8 cellular contexts compared by ENCODE assay signal in the genomic region with DNA sequence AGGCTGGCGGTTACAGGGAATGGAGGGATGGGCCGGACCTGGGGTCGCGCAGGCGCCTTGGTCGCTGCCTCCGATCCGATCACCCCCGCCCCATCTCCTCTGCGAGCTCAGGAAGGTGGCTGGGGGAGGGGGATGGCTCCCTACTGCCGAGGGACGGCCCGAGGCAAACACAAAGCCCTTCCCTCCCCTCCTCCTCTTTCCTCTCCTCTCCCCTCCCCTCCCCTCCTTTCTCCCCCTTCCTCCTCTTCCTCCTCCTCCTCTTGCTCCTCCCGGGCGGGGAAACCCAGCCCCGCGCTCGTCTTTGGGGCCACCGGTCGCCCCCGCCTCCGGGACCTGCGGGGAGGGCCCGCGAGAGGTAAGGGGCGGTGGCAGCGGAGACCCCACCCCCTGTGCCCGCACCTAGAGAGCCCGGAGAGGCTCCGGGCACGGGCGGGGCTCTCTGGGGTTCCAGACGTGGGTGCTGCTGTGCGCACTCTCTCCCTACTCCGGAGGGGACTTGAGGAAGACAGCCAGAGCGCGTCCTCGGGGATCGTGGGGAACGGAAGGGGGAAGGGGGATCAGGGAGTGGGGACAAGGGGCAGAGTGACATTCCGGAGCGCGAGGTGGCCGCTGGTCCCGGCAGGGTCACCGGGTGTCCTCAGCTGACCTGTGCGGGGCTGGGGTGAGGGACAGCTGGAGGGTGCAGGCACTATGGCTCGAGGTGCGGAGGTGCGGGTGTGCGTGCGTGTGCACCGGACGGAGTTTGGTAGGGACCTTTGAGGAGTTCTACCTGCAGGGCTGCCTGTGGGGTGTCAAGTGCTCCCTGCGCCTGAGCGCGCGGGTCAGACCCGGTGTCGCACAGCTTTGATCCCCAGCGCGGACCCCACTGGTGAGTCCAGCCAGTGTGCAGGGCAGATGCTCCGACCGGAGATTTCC. TPM values are rescaled to one million over a fixed set of nuclear protein-coding genes. Genes with fewer than 3 reads are reported as not detected.
DNase-seq lines count a peak whose midpoint lies in the region; ATAC-seq and TF ChIP-seq lines count a peak whose summit lies in the region.

A gene with protein sequence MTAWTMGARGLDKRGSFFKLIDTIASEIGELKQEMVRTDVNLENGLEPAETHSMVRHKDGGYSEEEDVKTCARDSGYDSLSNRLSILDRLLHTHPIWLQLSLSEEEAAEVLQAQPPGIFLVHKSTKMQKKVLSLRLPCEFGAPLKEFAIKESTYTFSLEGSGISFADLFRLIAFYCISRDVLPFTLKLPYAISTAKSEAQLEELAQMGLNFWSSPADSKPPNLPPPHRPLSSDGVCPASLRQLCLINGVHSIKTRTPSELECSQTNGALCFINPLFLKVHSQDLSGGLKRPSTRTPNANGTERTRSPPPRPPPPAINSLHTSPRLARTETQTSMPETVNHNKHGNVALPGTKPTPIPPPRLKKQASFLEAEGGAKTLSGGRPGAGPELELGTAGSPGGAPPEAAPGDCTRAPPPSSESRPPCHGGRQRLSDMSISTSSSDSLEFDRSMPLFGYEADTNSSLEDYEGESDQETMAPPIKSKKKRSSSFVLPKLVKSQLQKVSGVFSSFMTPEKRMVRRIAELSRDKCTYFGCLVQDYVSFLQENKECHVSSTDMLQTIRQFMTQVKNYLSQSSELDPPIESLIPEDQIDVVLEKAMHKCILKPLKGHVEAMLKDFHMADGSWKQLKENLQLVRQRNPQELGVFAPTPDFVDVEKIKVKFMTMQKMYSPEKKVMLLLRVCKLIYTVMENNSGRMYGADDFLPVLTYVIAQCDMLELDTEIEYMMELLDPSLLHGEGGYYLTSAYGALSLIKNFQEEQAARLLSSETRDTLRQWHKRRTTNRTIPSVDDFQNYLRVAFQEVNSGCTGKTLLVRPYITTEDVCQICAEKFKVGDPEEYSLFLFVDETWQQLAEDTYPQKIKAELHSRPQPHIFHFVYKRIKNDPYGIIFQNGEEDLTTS (plus strand): TSS at position 286 of the 915 bp plus-strand sequence. CDS start 131,344 bp downstream, outside the sequence.

- TF ChIP-seq CTCF in MCF 10A (IDR thresholded peaks at IDR 0.05; ENCODE audit: unreplicated experiment), result no peak
- TF ChIP-seq CTCF in prostate gland (IDR thresholded peaks at IDR 0.05), result no peak

- H3K36me3 ChIP-seq in prostate gland, result no peaks in the 10 kb centered on the region

- no TSS peak for BruUV-seq in MCF 10A (replicated peaks; lab: Mats Ljungman, UMichigan)

- no peaks in the 10 kb centered on the region for H3K9me3 ChIP-seq in prostate gland

- H3K27me3 ChIP-seq in prostate gland (replicated peaks; ENCODE audit: insufficient read depth), result no peaks in the 10 kb centered on the region

- peaks cover 32% of the 10 kb centered on the region for H3K4me1 Mint-ChIP-seq in MCF 10A (ENCODE audit: insufficient read depth, unreplicated experiment)

- H3K4me3 ChIP-seq in prostate gland, result peak within 1 kb of the TSS; percentile 73 to 75

- no peak for ATAC-seq in HG02610 (IDR thresholded peaks at IDR 0.05; ENCODE audit: unreplicated experiment)

- intact Hi-C loops in MCF 10A (cut with micrococcal nuclease) (loop anchor here (1.0 kb wide), 2 partner anchors 66 to 70 kb away; no protein-coding TSS in a partner anchor), prostate gland (cut with DNase I) (loop anchor here (2.0 kb wide), 1 partner anchor 65 kb away; no protein-coding TSS in a partner anchor)

- H3K36me3 Mint-ChIP-seq in MCF 10A (ENCODE audit: insufficient read depth, unreplicated experiment), result peaks cover 12% of the 10 kb centered on the region

- CTCF ChIA-PET in MCF 10A (lab: Yijun Ruan, JAX), result interaction anchor here (0.6 to 2.0 kb wide), 11 partner anchors 12 to 157 kb away, joined by 4 to 14 read pairs (median 7); no protein-coding TSS in a partner anchor

- peaks cover 5% of the 10 kb centered on the region for H3K4me1 ChIP-seq in prostate gland (replicated peaks)

- peak within 1 kb of the TSS; percentile 93 to 96 for H3K27ac ChIP-seq in prostate gland

- peak within 1 kb of the TSS; percentile 70 for H3K27ac Mint-ChIP-seq in MCF 10A (ENCODE audit: low read depth, unreplicated experiment)

- under 1% methylated on average over 56 of the region's 64 CpGs for WGBS in prostate gland

- TF ChIP-seq POLR2A in prostate gland (IDR thresholded peaks at IDR 0.05), result peak; percentile 73

- POLR2A ChIA-PET in MCF 10A (lab: Yijun Ruan, JAX), result interaction anchor here (0.6 to 5.8 kb wide), 27 partner anchors 8 to 1190 kb away, joined by 3 to 81 read pairs (median 3); a partner anchor contains a TSS

- H3K9me3 Mint-ChIP-seq in MCF 10A (ENCODE audit: unreplicated experiment), result no peaks in the 10 kb centered on the region

- peak within 1 kb of the TSS; percentile 81 for H3K4me3 Mint-ChIP-seq in MCF 10A (ENCODE audit: unreplicated experiment)

- no peaks in the 10 kb centered on the region for H3K27me3 Mint-ChIP-seq in MCF 10A (ENCODE audit: insufficient read depth, unreplicated experiment)

- DNase-seq in stimulated activated CD4-positive, alpha-beta T cell treated with anti-CD3 and anti-CD28 coated beads, Interleukin-15, amount 100 ng/mL, for 24 hours, result peak; percentile 29
- no peak for DNase-seq in stimulated activated CD4-positive, alpha-beta T cell treated with anti-CD3 and anti-CD28 coated beads, Interleukin-1b, Interleukin-23, amount 100 ng/mL, for 48 hours
- DNase-seq in NCI-H510A treated with DMSO at 0.1 percent for 48 hours (lab: John Stamatoyannopoulos, UW), result peak; percentile 95
- peak; percentile 82 for DNase-seq in MCF 10A (ENCODE audit: unreplicated experiment)
- peak; percentile 78 for DNase-seq in iPS DF 19.7 (ENCODE audit: low read depth, low spot score)
- DNase-seq in prostate gland (ENCODE audit: low spot score), result peak; percentile 94
- no peak for DNase-seq in activated CD4-positive, CD25-positive, alpha-beta regulatory T cell (lab: John Stamatoyannopoulos, UW)

RNA-seq across cellular contexts. Expression of the gene that starts here (rescaled TPM):
- 16.8 and 23.9 TPM in 2 replicates for total RNA-seq in MCF 10A (2022)
- total RNA-seq in prostate gland, result 10 to 100 TPM; 50.4 to 77.9 TPM

Comparison
In these comparisons a context has a peak if more than half of its experiments do, and no peak if none do; other contexts are left out.
1. DNase-seq: peak in stimulated activated CD4-positive, alpha-beta T cell treated with anti-CD3 and anti-CD28 coated beads, Interleukin-15, amount 100 ng/mL, for 24 hours (single experiment), NCI-H510A treated with DMSO at 0.1 percent for 48 hours (single experiment), MCF 10A (single experiment), iPS DF 19.7 (single experiment) and prostate gland (single experiment); none in stimulated activated CD4-positive, alpha-beta T cell treated with anti-CD3 and anti-CD28 coated beads, Interleukin-1b, Interleukin-23, amount 100 ng/mL, for 48 hours (single experiment) and activated CD4-positive, CD25-positive, alpha-beta regulatory T cell (0 of 4).